19 cellular contexts compared by ENCODE assay signal in the genomic region with DNA sequence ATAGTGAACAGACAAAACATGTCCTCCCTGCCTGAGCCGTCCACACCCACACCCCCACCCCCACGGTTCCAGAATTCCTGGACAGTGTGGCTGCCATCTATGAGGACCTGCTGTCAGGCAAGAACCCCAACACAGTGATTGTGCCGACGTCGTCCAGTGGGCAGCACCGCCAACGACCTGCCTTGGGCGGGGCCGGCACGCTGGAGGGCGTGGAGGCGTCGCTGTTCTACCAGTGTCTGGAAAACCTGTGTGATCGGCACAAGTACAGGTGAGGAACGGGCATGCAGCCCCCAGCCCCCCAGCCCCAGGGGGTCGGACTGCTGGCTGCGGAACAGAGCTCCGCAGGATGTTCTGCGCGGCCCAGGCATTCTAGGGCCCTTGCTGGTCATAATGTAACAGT. TPM values are rescaled to one million over a fixed set of nuclear protein-coding genes. Genes with fewer than 3 reads are reported as not detected.
DNase-seq lines count a peak whose midpoint lies in the region; ATAC-seq, FAIRE-seq and TF ChIP-seq lines count a peak whose summit lies in the region.
"Had no signal": no experiment of that assay in that cellular context is flagged by ENCODE, and none has a peak within 500 bp of the region (broad histone marks: within the 10 kb centered on the region; RNA-seq: fewer than 3 reads in every experiment).

No MANE protein-coding gene starts in this region.

- H3K9me3 ChIP-seq in IMR-90 (ENCODE audit: control insufficient read depth, insufficient read depth, low read length), result no peaks in the 10 kb centered on the region
- no peaks in the 10 kb centered on the region for H3K9me3 ChIP-seq in kidney (ENCODE audit: control insufficient read depth in 1 of 2, low read length in 2 of 2)
- H3K9me3 ChIP-seq: BE2C, HAP-1 had no signal

- CTCF ChIA-PET in IMR-90 (lab: Yijun Ruan, JAX), result no interaction called here

- 92% methylated on average over 13 of the region's 20 CpGs; no CpG with 5 or more reads in 1 of the 2 experiments for WGBS in IMR-90 (ENCODE audit: extremely low coverage in 2 of 2, insufficient read length in 1 of 2), 2 experiments

- H3K27me3 ChIP-seq in IMR-90 (ENCODE audit: control insufficient read depth, insufficient read depth, low read length), result no peaks in the 10 kb centered on the region
- H3K27me3 ChIP-seq: BE2C had no signal

- no peak overlapping the region for H3K23ac ChIP-seq in IMR-90 (ENCODE audit: low read depth, low read length)

- no peak overlapping the region for H3K27ac Mint-ChIP-seq in chondrocyte (ENCODE audit: unreplicated experiment)

- no peak overlapping the region for H3K4ac ChIP-seq in IMR-90 (ENCODE audit: low read depth, low read length)

- H3K27ac ChIP-seq in IMR-90 (ENCODE audit: insufficient read depth, low read length), result no peak overlapping the region
- H3K27ac ChIP-seq in kidney (ENCODE audit: low read depth in 2 of 2, low read length in 2 of 2), result no peak overlapping the region
- H3K27ac ChIP-seq: GM23248 had no signal

- H3K36me3 ChIP-seq in IMR-90 (ENCODE audit: control insufficient read depth, insufficient read depth, low read length), result no peaks in the 10 kb centered on the region
- H3K36me3 ChIP-seq in kidney (ENCODE audit: control insufficient read depth in 1 of 2, insufficient read depth in 2 of 2, low read length in 2 of 2), result no peaks in the 10 kb centered on the region
- H3K36me3 ChIP-seq: BE2C had no signal

- no peak overlapping the region for H3K4me3 ChIP-seq in IMR-90 (ENCODE audit: insufficient read depth, low read depth, low read length)
- no peak overlapping the region for H3K4me3 ChIP-seq in kidney (ENCODE audit: low read length in 2 of 2)
- H3K4me3 ChIP-seq: GM12878, GM23248, HAP-1 had no signal

- TF ChIP-seq POLR2A in IMR-90 (IDR thresholded peaks at IDR 0.05; ENCODE audit: low read depth, low read length), result no peak

- no peak overlapping the region for H3K14ac ChIP-seq in IMR-90 (replicated peaks; ENCODE audit: low read depth, low read length)

- no peak overlapping the region for H4K5ac ChIP-seq in IMR-90 (ENCODE audit: low read depth, low read length)

- ATAC-seq in IMR-90 (ENCODE audit: low read depth), result no peak
- ATAC-seq: GM12878 had no signal

- H4K8ac ChIP-seq in IMR-90 (ENCODE audit: low read depth in 2 of 2, low read length in 2 of 2), result no peak overlapping the region

- H3K4me2 ChIP-seq in IMR-90 (ENCODE audit: low read depth, low read length), result no peak overlapping the region

- no peak overlapping the region for H3K4me3 Mint-ChIP-seq in chondrocyte (ENCODE audit: unreplicated experiment)
- H3K4me3 Mint-ChIP-seq: CD4-positive, CD25-positive, alpha-beta regulatory T cell; CD8-positive, alpha-beta memory T cell had no signal

- H3K36me3 Mint-ChIP-seq in chondrocyte (ENCODE audit: low read depth), result peaks cover 2% of the 10 kb centered on the region
- H3K36me3 Mint-ChIP-seq: CD4-positive, CD25-positive, alpha-beta regulatory T cell had no signal

- no peak overlapping the region for H2AFZ ChIP-seq in IMR-90 (replicated peaks; ENCODE audit: low read length, poor library complexity)
- H2AFZ ChIP-seq: GM23248 had no signal

- POLR2A ChIA-PET in IMR-90 (lab: Charles Lee; ENCODE audit: unreplicated experiment), result no interaction called here

- H2AK5ac ChIP-seq in IMR-90 (ENCODE audit: low read depth, low read length), result no peak overlapping the region; the same call in 1 of the 2 replicates

- H3K4me1 Mint-ChIP-seq in chondrocyte (ENCODE audit: low read depth), result peaks cover 19% of the 10 kb centered on the region

- H4K91ac ChIP-seq in IMR-90 (ENCODE audit: insufficient read depth, low read depth, low read length), result no peak overlapping the region

- dilution Hi-C loops in IMR-90 (cut with HindIII; ENCODE audit: low sequenced_read_pairs, unreplicated experiment), result no loop called here

- H3K4me1 ChIP-seq in IMR-90 (ENCODE audit: control insufficient read depth, insufficient read depth, low read length) (peaks cover 10% of the 10 kb centered on the region), kidney (ENCODE audit: control insufficient read depth in 1 of 2, insufficient read depth in 1 of 2, low read depth in 1 of 2, low read length in 2 of 2) (no peaks in the 10 kb centered on the region)
- H3K4me1 ChIP-seq: BE2C, HAP-1 had no signal

- peaks cover 0 to 20% of the 10 kb centered on the region in 2 experiments; a peak in 1 of 4 replicates for H3K79me1 ChIP-seq in IMR-90 (ENCODE audit: low read depth in 1 of 2, low read length in 2 of 2)

- peaks cover 12% of the 10 kb centered on the region; the same call in 1 of the 2 replicates for H3K9me1 ChIP-seq in IMR-90 (ENCODE audit: insufficient read depth, low read length)

- H4K20me1 ChIP-seq in IMR-90 (ENCODE audit: insufficient read depth, low read length), result peaks cover 19% of the 10 kb centered on the region

- no peak for TF ChIP-seq RAD21 in IMR-90 (IDR thresholded peaks at IDR 0.05; ENCODE audit: low read length)

- in situ Hi-C loops in IMR-90 (cut with MboI; ENCODE audit: low sequenced_read_pairs), result loop anchor here (10.0 kb wide), 1 partner anchor 242 kb away; a partner anchor contains a TSS

- H2BK20ac ChIP-seq in IMR-90 (ENCODE audit: low read depth, low read length), result no peak overlapping the region

- no peaks in the 10 kb centered on the region for H3K9me3 Mint-ChIP-seq in chondrocyte (ENCODE audit: low read depth)
- H3K9me3 Mint-ChIP-seq: CD4-positive, CD25-positive, alpha-beta regulatory T cell; CD8-positive, alpha-beta memory T cell had no signal

- H3K9ac ChIP-seq in IMR-90 (ENCODE audit: low read depth, low read length) (no peak overlapping the region), kidney (ENCODE audit: low read length in 2 of 2) (no peak overlapping the region)
- H3K9ac ChIP-seq: GM23248 had no signal

- H2AK9ac ChIP-seq in IMR-90 (replicated peaks; ENCODE audit: low read depth, low read length, poor library complexity), result peak overlapping the region; percentile 45

- no peak overlapping the region for H3K18ac ChIP-seq in IMR-90 (ENCODE audit: low read depth, low read length)

- FAIRE-seq in kidney (lab: Jason Lieb, UNC), result no peak
- FAIRE-seq: A204.1, GM12878 had no signal

- H3K56ac ChIP-seq in IMR-90 (ENCODE audit: extremely low read depth, insufficient read depth, low read length), result no peak overlapping the region

- no peak overlapping the region for H2BK120ac ChIP-seq in IMR-90 (ENCODE audit: low read depth, low read length)

- TF ChIP-seq CTCF in IMR-90 (conservative IDR thresholded peaks at IDR 0.05; ENCODE audit: low read depth, low read length) (no peak), chondrocyte (IDR thresholded peaks at IDR 0.05) (no peak), kidney (IDR thresholded peaks at IDR 0.05; ENCODE audit: borderline replicate concordance, extremely low read depth, insufficient read depth) (no peak)

- DNase-seq in IMR-90 (no peak), chondrocyte (ENCODE audit: low spot score) (peak; percentile 47), kidney (peak; percentile 77), nucleus accumbens (lab: John Stamatoyannopoulos, UW) (no peak), NCI-H128 (lab: John Stamatoyannopoulos, UW; ENCODE audit: unreplicated experiment) (no peak)
- no peak for DNase-seq in NK-92 treated with Interleukin-12 subunit alpha and Interleukin-12 subunit beta, amount 100 ng/mL, for 24 hours (lab: John Stamatoyannopoulos, UW)
- DNase-seq: ACHN; BE2C; CD4-positive, CD25-positive, alpha-beta regulatory T cell; CD8-positive, alpha-beta memory T cell; COR-L47; DMS 273 treated with DMSO at 0.1 percent for 48 hours; DMS53; DND-41; EL had no signal

- BruUV-seq in IMR-90 (replicated peaks; lab: Mats Ljungman, UMichigan), result no TSS peak

- no peaks in the 10 kb centered on the region for H3K27me3 Mint-ChIP-seq in chondrocyte (ENCODE audit: low read depth)
- H3K27me3 Mint-ChIP-seq: CD8-positive, alpha-beta memory T cell had no signal

- intact Hi-C loops in IMR-90 (cut with micrococcal nuclease) (no loop called here), kidney (cut with DNase I) (loop anchor here (5.0 kb wide), 1 partner anchor 270 kb away; no protein-coding TSS in a partner anchor)

- no peak overlapping the region for H2BK15ac ChIP-seq in IMR-90 (ENCODE audit: low read depth, low read length)

- no peak overlapping the region for H2BK5ac ChIP-seq in IMR-90 (ENCODE audit: low read depth, low read length, poor library complexity, severe bottlenecking)

TF ChIP-seq in IMR-90, 13 proteins besides CTCF, POLR2A, EP300 and RAD21:
- no peak for TF ChIP-seq SMC3 (IDR thresholded peaks at IDR 0.05; ENCODE audit: low read depth, low read length)

RNA-seq across cellular contexts. Expression of a gene that starts 19.7 kb away (rescaled TPM):
- 87.8 and 114 TPM in 2 replicates for total RNA-seq in IMR-90 (2012; rRNA removed)
- 35.1 and 54.7 TPM in 2 replicates for polyA plus RNA-seq in IMR-90 (2012; rRNA removed)
- 39.1 and 42.9 TPM in 2 replicates for polyA plus RNA-seq in IMR-90 (2012; cell fraction: cytosol; rRNA removed)
- polyA plus RNA-seq in IMR-90 (2012; cell fraction: nucleus; rRNA removed; ENCODE audit: low replicate concordance), result 145 and 146 TPM in 2 replicates
- 48.4 to 55.6 TPM (median 51.1 TPM) in 3 replicates for total RNA-seq in chondrocyte
- 87.5 TPM for total RNA-seq in kidney
- 59.3 TPM for polyA plus RNA-seq in kidney (ENCODE audit: insufficient read depth, low read depth, low replicate concordance)

RNA-seq across cellular contexts. Expression of a gene that starts 29.3 kb away (rescaled TPM):
- total RNA-seq in IMR-90 (2012; rRNA removed) (18.9 and 19.2 TPM in 2 replicates), chondrocyte (45.0 to 69.4 TPM (median 65.3 TPM) in 3 replicates), kidney (15.1 TPM)
- polyA plus RNA-seq in IMR-90 (2012; rRNA removed) (21.1 and 24.5 TPM in 2 replicates), kidney (ENCODE audit: insufficient read depth, low read depth, low replicate concordance) (28.5 TPM)
- polyA plus RNA-seq in IMR-90 (2012; cell fraction: cytosol; rRNA removed), result 30.8 and 31.9 TPM in 2 replicates
- polyA plus RNA-seq in IMR-90 (2012; cell fraction: nucleus; rRNA removed; ENCODE audit: low replicate concordance), result 22.7 and 43.7 TPM in 2 replicates
- total RNA-seq: CD4-positive, CD25-positive, alpha-beta regulatory T cell had no signal
- polyA plus RNA-seq: CD8-positive, alpha-beta memory T cell had no signal

RNA-seq across cellular contexts. Expression of a gene that starts 57.8 kb away (rescaled TPM):
- total RNA-seq in IMR-90 (2012; rRNA removed) (25.6 and 27.8 TPM in 2 replicates), chondrocyte (45.0 to 51.3 TPM (median 49.1 TPM) in 3 replicates), kidney (29.0 TPM)
- polyA plus RNA-seq in IMR-90 (2012; rRNA removed) (33.5 and 33.6 TPM in 2 replicates), kidney (ENCODE audit: insufficient read depth, low read depth, low replicate concordance) (14.9 TPM)
- 24.1 and 24.5 TPM in 2 replicates for polyA plus RNA-seq in IMR-90 (2012; cell fraction: cytosol; rRNA removed)
- polyA plus RNA-seq in IMR-90 (2012; cell fraction: nucleus; rRNA removed; ENCODE audit: low replicate concordance), result 77.2 and 160 TPM in 2 replicates

Comparison
In these comparisons a context has a peak if more than half of its experiments do, and no peak if none do; other contexts are left out.
1. DNase-seq: peak in chondrocyte (single experiment) and kidney (single experiment); none in IMR-90 (single experiment), nucleus accumbens (0 of 56), NCI-H128 (single experiment) and NK-92 treated with Interleukin-12 subunit alpha and Interleukin-12 subunit beta, amount 100 ng/mL, for 24 hours (single experiment).